Comparison of ENCODE assay signal across 8 cellular contexts in genomic region chr2:197261808-197262226, GRCh38. TPM values are rescaled to one million over a fixed set of nuclear protein-coding genes. Genes with fewer than 3 reads are reported as not detected.
DNase-seq lines count a peak whose midpoint lies in the region; ATAC-seq and TF ChIP-seq lines count a peak whose summit lies in the region.

No MANE protein-coding gene starts in this region.

- no TSS peak for BruUV-seq in OCI-LY7 (replicated peaks; lab: Mats Ljungman, UMichigan)

- H3K27ac ChIP-seq in OCI-LY7 (ENCODE audit: low read depth, low read length, poor library complexity, severe bottlenecking), result peak overlapping the region; percentile 63

- H3K36me3 ChIP-seq in OCI-LY7 (ENCODE audit: insufficient read depth, low read length), result peaks cover 8% of the 10 kb centered on the region; the same call in 1 of the 2 replicates

- ATAC-seq in GM18858 (IDR thresholded peaks at IDR 0.05; ENCODE audit: unreplicated experiment), result peak; percentile 56
- ATAC-seq in activated CD4-positive, CD25-positive, alpha-beta regulatory T cell treated with anti-CD3 and anti-CD28 coated beads, Interleukin-2, amount 50 U/mL, for 24 hours, result no peak

- no peak overlapping the region for H2AFZ ChIP-seq in OCI-LY7 (ENCODE audit: low read length)

- POLR2A ChIA-PET in OCI-LY7 (lab: Charles Lee), result interaction anchor here (0.6 to 1.2 kb wide), 12 partner anchors 11 to 499 kb away, joined by 3 to 7 read pairs (median 3); no protein-coding TSS in a partner anchor

- CTCF ChIA-PET in OCI-LY7 (lab: Charles Lee; ENCODE audit: unreplicated experiment), result no interaction called here

- H4K20me1 ChIP-seq in OCI-LY7 (ENCODE audit: insufficient read depth, low read length), result peaks cover 7% of the 10 kb centered on the region

- no peak for TF ChIP-seq CTCF in OCI-LY7 (conservative IDR thresholded peaks at IDR 0.05; ENCODE audit: low read length)

- H3K9me2 ChIP-seq in OCI-LY7 (ENCODE audit: insufficient read depth, low read length), result no peaks in the 10 kb centered on the region

- peak overlapping the region; percentile 30 for H3K4me3 ChIP-seq in OCI-LY7 (ENCODE audit: low read depth, low read length, poor library complexity, severe bottlenecking)

- H3K4me2 ChIP-seq in OCI-LY7 (ENCODE audit: low read length), result peak overlapping the region; percentile 71

- H3K79me2 ChIP-seq in OCI-LY7 (ENCODE audit: insufficient read depth, low read depth, low read length), result peaks cover 87% of the 10 kb centered on the region

- DNase-seq in HCEC 1CT (peak; percentile 32), OCI-LY7 (ENCODE audit: low spot score) (peak; percentile 66), lung microvascular endothelial cell (ENCODE audit: low read depth in 2 of 2) (peak; percentile 57 to 63)
- no peak for DNase-seq in stimulated activated CD4-positive, alpha-beta T cell treated with anti-CD3 and anti-CD28 coated beads, Interleukin-4, amount 100 ng/mL, for 24 hours
- DNase-seq in activated CD4-positive, CD25-positive, alpha-beta regulatory T cell treated with anti-CD3 and anti-CD28 coated beads, Interleukin-2, amount 50 U/mL, for 72 hours, result no peak
- DNase-seq in stimulated activated CD4-positive, alpha-beta T cell treated with anti-CD3 and anti-CD28 coated beads, Interleukin-2, amount 100 ng/mL, for 48 hours, result no peak

- H3K4me1 ChIP-seq in OCI-LY7 (ENCODE audit: insufficient read depth, low read length, poor library complexity, severe bottlenecking), result peaks cover 56% of the 10 kb centered on the region

- no peaks in the 10 kb centered on the region for H3K9me3 ChIP-seq in OCI-LY7 (ENCODE audit: low read length)

- intact Hi-C loops in OCI-LY7 (cut with micrococcal nuclease; ENCODE audit: unreplicated experiment), result no loop called here

RNA-seq across cellular contexts. Expression of gene ANKRD44, which starts 48.8 kb away (rescaled TPM):
- total RNA-seq in OCI-LY7 (2014; rRNA removed; shearing (Covaris generic)), result 70.3 and 73.7 TPM in 2 replicates
- 69.4 and 86.6 TPM in 2 replicates for total RNA-seq in OCI-LY7 (2022)
- total RNA-seq in lung microvascular endothelial cell, result 1.6 and 4.4 TPM in 2 replicates

Comparison
In these comparisons a context has a peak if more than half of its experiments do, and no peak if none do; other contexts are left out.
1. DNase-seq: peak in HCEC 1CT (single experiment), OCI-LY7 (single experiment) and lung microvascular endothelial cell (2 of 2); none in stimulated activated CD4-positive, alpha-beta T cell treated with anti-CD3 and anti-CD28 coated beads, Interleukin-4, amount 100 ng/mL, for 24 hours (single experiment), activated CD4-positive, CD25-positive, alpha-beta regulatory T cell treated with anti-CD3 and anti-CD28 coated beads, Interleukin-2, amount 50 U/mL, for 72 hours (single experiment) and stimulated activated CD4-positive, alpha-beta T cell treated with anti-CD3 and anti-CD28 coated beads, Interleukin-2, amount 100 ng/mL, for 48 hours (0 of 2).
2. RNA of gene ANKRD44, which starts 48.8 kb away (total RNA-seq): 69.4 to 86.6 TPM in OCI-LY7; 1.6 to 4.4 TPM in lung microvascular endothelial cell; every median in the first group is over 10 times any median in the second.